ENCODE assay signal across 8 cellular contexts in the genomic region with DNA sequence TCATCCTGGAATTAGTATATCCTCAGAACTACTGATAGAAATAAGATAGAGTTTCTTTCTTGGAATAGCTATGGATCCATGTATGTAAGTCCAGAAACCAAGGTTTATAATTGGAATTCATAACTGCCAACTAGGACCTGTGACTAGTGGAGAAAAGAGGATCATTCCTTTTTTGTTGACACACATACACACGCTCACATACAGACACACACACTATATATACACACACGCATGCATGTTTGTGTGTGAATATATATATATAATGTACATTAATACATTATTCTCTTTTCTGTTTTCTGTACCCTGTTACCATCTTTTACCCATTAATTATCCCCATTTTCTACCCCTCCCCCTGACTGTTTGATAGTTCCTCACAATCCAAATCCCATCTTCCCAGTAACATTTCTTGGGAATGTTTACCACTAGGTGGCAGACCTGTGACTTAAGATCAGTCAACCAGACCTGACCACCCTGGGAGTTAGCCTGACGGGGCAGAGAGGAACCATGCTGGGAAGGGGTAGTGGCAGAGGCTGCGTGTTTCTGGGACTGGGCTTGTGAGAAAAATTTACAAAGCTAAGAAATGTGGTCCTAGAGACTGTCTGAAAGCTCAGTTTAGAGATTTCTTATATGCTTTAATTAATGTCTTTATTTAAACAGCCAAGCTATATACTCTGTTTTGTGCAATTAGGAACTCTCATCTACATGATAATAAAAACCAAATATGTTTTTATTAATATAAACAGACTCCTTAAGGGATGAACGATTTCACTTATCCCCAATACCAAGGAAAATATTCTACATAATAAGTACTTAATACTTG.
A peak's percentile ranks its signal among the peaks of the same experiment; 100 is the strongest.
DNase-seq lines count a peak whose midpoint lies in the region; FAIRE-seq and TF ChIP-seq lines count a peak whose summit lies in the region.

No MANE protein-coding gene starts in this region.

- no peak overlapping the region for H3K9ac ChIP-seq in OCI-LY3 (ENCODE audit: low read length)

- no peaks in the 10 kb centered on the region for H3K79me2 ChIP-seq in OCI-LY3 (ENCODE audit: low read length)

- H3K9me3 ChIP-seq in A673 (ENCODE audit: low read depth, low read length, poor library complexity, severe bottlenecking) (no peaks in the 10 kb centered on the region), OCI-LY3 (ENCODE audit: insufficient read depth, low read length) (no peaks in the 10 kb centered on the region)

- H3K4me2 ChIP-seq in OCI-LY3 (ENCODE audit: low read length): peak overlapping the region; percentile 40

- no peaks in the 10 kb centered on the region for H4K20me1 ChIP-seq in OCI-LY3 (ENCODE audit: insufficient read depth, low read length)

- intact Hi-C loops in A673 (cut with micrococcal nuclease; ENCODE audit: unreplicated experiment): loop anchor here (1.0 kb wide), 1 partner anchor 176 kb away; no protein-coding TSS in a partner anchor

- H3K4me3 ChIP-seq in A673 (ENCODE audit: low read depth, low read length, poor library complexity, severe bottlenecking): no peak overlapping the region
- H3K4me3 ChIP-seq in OCI-LY3 (ENCODE audit: low read length): no peak overlapping the region

- no peaks in the 10 kb centered on the region for H3K36me3 ChIP-seq in A673 (ENCODE audit: insufficient read depth, low read length, poor library complexity, severe bottlenecking)
- no peaks in the 10 kb centered on the region for H3K36me3 ChIP-seq in OCI-LY3 (replicated peaks; ENCODE audit: low read depth, low read length)

- H3K27me3 ChIP-seq in A673 (replicated peaks; ENCODE audit: insufficient read depth, low read depth, low read length, poor library complexity) (no peaks in the 10 kb centered on the region), OCI-LY3 (ENCODE audit: low read depth, low read length) (no peaks in the 10 kb centered on the region)

- DNase-seq in A673 (ENCODE audit: low spot score) (peak; percentile 88), GM13976 (ENCODE audit: low spot score) (no peak), HS-5 (ENCODE audit: low read depth) (peak; percentile 38), epidermal melanocyte (ENCODE audit: insufficient read length, low spot score) (peak; percentile 17), myocyte (ENCODE audit: low read depth) (peak; percentile 68), frontal cortex (ENCODE audit: low spot score in 2 of 2) (no peak), GM19239 (ENCODE audit: insufficient read length, low spot score) (no peak)

- H2AFZ ChIP-seq in OCI-LY3 (ENCODE audit: low read depth, low read length): no peak overlapping the region

- no TSS peak for BruUV-seq in A673 (replicated peaks; lab: Mats Ljungman, UMichigan)

- TF ChIP-seq CTCF in A673 (conservative IDR thresholded peaks at IDR 0.05; ENCODE audit: low read depth, low read length) (peak; percentile 77), GM13976 (IDR thresholded peaks at IDR 0.05; ENCODE audit: borderline replicate concordance, control extremely low read depth, extremely low read depth, insufficient read depth, missing control alignments) (peak; percentile 43), OCI-LY3 (IDR thresholded peaks at IDR 0.05; ENCODE audit: low read depth, low read length) (peak; percentile 78)

- CTCF ChIA-PET in A673 (lab: Charles Lee): no interaction called here

- FAIRE-seq in frontal cortex (lab: Jason Lieb, UNC) (no peak), GM19239 (lab: Jason Lieb, UNC) (no peak)

- POLR2A ChIA-PET in A673 (lab: Charles Lee; ENCODE audit: low non-redundant PET): no interaction called here

- in situ Hi-C loops in GM13976 (cut with MboI; ENCODE audit: low sequenced_read_pairs, unreplicated experiment): no loop called here

- H3K27ac ChIP-seq in A673 (ENCODE audit: low read depth, low read length, poor library complexity, severe bottlenecking) (no peak overlapping the region), OCI-LY3 (ENCODE audit: low read length) (no peak overlapping the region)

- H3K4me1 ChIP-seq in A673 (ENCODE audit: insufficient read depth, low read length, poor library complexity, severe bottlenecking) (peaks cover 10% of the 10 kb centered on the region), OCI-LY3 (ENCODE audit: low read length) (0 out of 2 replicates have a peak, but pooled peaks cover 2% of the 10 kb centered on the region)

Comparison
In these comparisons a context has a peak if more than half of its experiments do, and no peak if none do; other contexts are left out.
1. DNase-seq: peak in A673 (single experiment), HS-5 (single experiment), epidermal melanocyte (single experiment) and myocyte (single experiment); none in GM13976 (single experiment), frontal cortex (0 of 2) and GM19239 (single experiment).
2. Peak in every context shown above with its lines, with median percentiles within 50 percentile points of each other: CTCF ChIP-seq.